ENCODE assay signal across 8 cellular contexts in genomic region chr9:89999534-90000370, GRCh38.
DNase-seq lines count a peak whose midpoint lies in the region; ATAC-seq and TF ChIP-seq lines count a peak whose summit lies in the region.

No MANE protein-coding gene starts in this region.

- peak overlapping the region; percentile 51; the same call in 1 of the 2 replicates for H2AFZ ChIP-seq in Loucy (ENCODE audit: low read length)

- H3K36me3 Mint-ChIP-seq in T-helper 17 cell (ENCODE audit: low read depth), result no peaks in the 10 kb centered on the region
- no peaks in the 10 kb centered on the region for H3K36me3 Mint-ChIP-seq in MCF 10A (ENCODE audit: insufficient read depth, unreplicated experiment)

- no peaks in the 10 kb centered on the region for H3K79me2 ChIP-seq in Loucy (ENCODE audit: insufficient read depth, low read length)

- intact Hi-C loops in MCF 10A (cut with micrococcal nuclease), result loop anchor here (5.0 kb wide), 1 partner anchor 103 kb away; no protein-coding TSS in a partner anchor

- H3K27me3 Mint-ChIP-seq in T-helper 17 cell, result peaks cover 21% of the 10 kb centered on the region
- H3K27me3 Mint-ChIP-seq in MCF 10A (ENCODE audit: insufficient read depth, unreplicated experiment), result no peaks in the 10 kb centered on the region

- DNase-seq in DMS53 (lab: John Stamatoyannopoulos, UW), result peak; percentile 94
- DNase-seq in T-helper 17 cell, result peak in 1 of 3 donors; percentile 7
- DNase-seq in MCF 10A (ENCODE audit: unreplicated experiment), result peak; percentile 55
- DNase-seq in stimulated activated CD4-positive, alpha-beta T cell treated with anti-CD3 and anti-CD28 coated beads, TNF-alpha, amount 100 ng/mL, for 48 hours (ENCODE audit: low read depth in 3 of 3), result peak; percentile 32 to 58 (median 41)

- H3K9me2 ChIP-seq in Loucy (replicated peaks; ENCODE audit: low read depth, low read length), result no peaks in the 10 kb centered on the region

- H3K36me3 ChIP-seq in Loucy (ENCODE audit: insufficient read depth, low read length) (no peaks in the 10 kb centered on the region), liver (ENCODE audit: control insufficient read depth in 4 of 4, insufficient read depth in 3 of 4, low read depth in 1 of 4, low read length in 3 of 4) (no peaks in the 10 kb centered on the region)

- H3K27me3 ChIP-seq in Loucy (ENCODE audit: insufficient read depth, low read length, poor library complexity, severe bottlenecking) (no peaks in the 10 kb centered on the region), liver (ENCODE audit: control insufficient read depth in 4 of 4, insufficient read depth in 4 of 4, low read length in 3 of 4) (no peaks in the 10 kb centered on the region)

- POLR2A ChIA-PET in MCF 10A (lab: Yijun Ruan, JAX), result interaction anchor here (0.6 to 1.8 kb wide), 5 partner anchors 8 to 397 kb away, joined by 3 to 6 read pairs (median 3); no protein-coding TSS in a partner anchor

- H3K4me1 ChIP-seq in Loucy (ENCODE audit: insufficient read depth, low read length, poor library complexity, severe bottlenecking) (no peaks in the 10 kb centered on the region), liver (ENCODE audit: control insufficient read depth in 4 of 4, insufficient read depth in 4 of 4, low read length in 3 of 4) (peaks cover 16 to 49% (median 30%) of the 10 kb centered on the region in 4 donors)

- peak overlapping the region; percentile 47 for H3K4me2 ChIP-seq in Loucy (ENCODE audit: low read depth, low read length, poor library complexity, severe bottlenecking)

- H3K9me3 ChIP-seq in Loucy (ENCODE audit: insufficient read depth, low read depth, low read length) (no peaks in the 10 kb centered on the region), T-helper 17 cell (ENCODE audit: control insufficient read depth, low read length, poor library complexity, severe bottlenecking) (no peaks in the 10 kb centered on the region), liver (ENCODE audit: control insufficient read depth in 4 of 4, low read length in 3 of 4) (no peaks in the 10 kb centered on the region)

- ATAC-seq in GM21576 (IDR thresholded peaks at IDR 0.05; ENCODE audit: unreplicated experiment), result peak; percentile 88
- peak; percentile 68 for ATAC-seq in T-helper 17 cell
- ATAC-seq in GM18520 (IDR thresholded peaks at IDR 0.05; ENCODE audit: unreplicated experiment), result no peak

- CTCF ChIA-PET in MCF 10A (lab: Yijun Ruan, JAX), result interaction anchor here (0.5 to 5.0 kb wide), 22 partner anchors 22 to 783 kb away, joined by 3 to 26 read pairs (median 4); partner anchors contain the start of gene GADD45G

- BruUV-seq in MCF 10A (replicated peaks; lab: Mats Ljungman, UMichigan), result no TSS peak

- H3F3A ChIP-seq in Loucy (ENCODE audit: low read depth), result no peaks in the 10 kb centered on the region

- peak overlapping the region; percentile 73 to 90 for H3K27ac ChIP-seq in liver (ENCODE audit: low read depth in 1 of 2, low read length in 2 of 2)

- peak overlapping the region; percentile 69 for H3K4me3 Mint-ChIP-seq in T-helper 17 cell
- no peak overlapping the region for H3K4me3 Mint-ChIP-seq in MCF 10A (ENCODE audit: unreplicated experiment)

- H3K4me1 Mint-ChIP-seq in T-helper 17 cell (peaks cover 15% of the 10 kb centered on the region), MCF 10A (ENCODE audit: insufficient read depth, unreplicated experiment) (peaks cover 6% of the 10 kb centered on the region)

- H4K20me1 ChIP-seq in Loucy (ENCODE audit: insufficient read depth, low read length, poor library complexity, severe bottlenecking), result no peaks in the 10 kb centered on the region

- TF ChIP-seq CTCF in Loucy (conservative IDR thresholded peaks at IDR 0.05; ENCODE audit: low read length) (no peak), MCF 10A (IDR thresholded peaks at IDR 0.05; ENCODE audit: unreplicated experiment) (no peak), liver (IDR thresholded peaks at IDR 0.05; ENCODE audit: low read depth, low read length, missing input control) (no peak)

- TF ChIP-seq RAD21 in liver (IDR thresholded peaks at IDR 0.05), result peak; percentile 69 to 71

- no peak overlapping the region for H3K9ac ChIP-seq in Loucy (ENCODE audit: low read depth, low read length, poor library complexity, severe bottlenecking)
- peak overlapping the region; percentile 76 to 88 for H3K9ac ChIP-seq in liver (ENCODE audit: low read depth in 1 of 2, low read length in 2 of 2)

- no peaks in the 10 kb centered on the region for H3K9me3 Mint-ChIP-seq in MCF 10A (ENCODE audit: unreplicated experiment)

- H3K27ac Mint-ChIP-seq in T-helper 17 cell (peak overlapping the region; percentile 54), MCF 10A (ENCODE audit: low read depth, unreplicated experiment) (peak overlapping the region; percentile 5)

- WGBS in liver, result 2% methylated on average over 12 of the region's 12 CpGs

- H3K4me3 ChIP-seq in Loucy (ENCODE audit: low read length, poor library complexity, severe bottlenecking), result no peak overlapping the region
- H3K4me3 ChIP-seq in liver (ENCODE audit: low read depth in 1 of 3, low read length in 3 of 3), result peak overlapping the region in 1 of 3 donors; percentile 1

TF ChIP-seq in liver, 16 proteins besides CTCF, POLR2A, EP300 and RAD21:
- TF ChIP-seq TAF1 (conservative IDR thresholded peaks at IDR 0.05) (peak; percentile 32), FOXA2 (IDR thresholded peaks at IDR 0.05) (peak; percentile 100), ZBTB33 (IDR thresholded peaks at IDR 0.05) (peak; percentile 75), NR2F2 (IDR thresholded peaks at IDR 0.05) (peak; percentile 80), ATF3 (IDR thresholded peaks at IDR 0.05) (peak; percentile 51), RXRA (IDR thresholded peaks at IDR 0.05) (peak; percentile 93 to 98), SP1 (IDR thresholded peaks at IDR 0.05) (peak; percentile 99), MAX (IDR thresholded peaks at IDR 0.05) (peak; percentile 97), FOXA1 (IDR thresholded peaks at IDR 0.05) (peak; percentile 99), YY1 (IDR thresholded peaks at IDR 0.05) (peak; percentile 85), JUND (IDR thresholded peaks at IDR 0.05) (peak; percentile 82 to 93), REST (IDR thresholded peaks at IDR 0.05) (peak; percentile 78), GABPA (IDR thresholded peaks at IDR 0.05 in 1 of 2, conservative IDR thresholded peaks at IDR 0.05 in 1 of 2) (peak in 1 of 2 donors; percentile 21), HNF4A (conservative IDR thresholded peaks at IDR 0.05) (peak; percentile 98 to 99), EGR1 (IDR thresholded peaks at IDR 0.05; ENCODE audit: low read depth in 2 of 2) (peak in 1 of 2 donors; percentile 83), HNF4G (IDR thresholded peaks at IDR 0.05) (peak; percentile 94)
